13 cellular contexts compared by ENCODE assay signal in genomic region chr6:26140967-26141294, GRCh38. TPM values are rescaled to one million over a fixed set of nuclear protein-coding genes. Genes with fewer than 3 reads are reported as not detected.
DNase-seq lines count a peak whose midpoint lies in the region; TF ChIP-seq lines count a peak whose summit lies in the region.
"Had no signal": no experiment of that assay in that cellular context is flagged by ENCODE, and none has a peak within 500 bp of the region (broad histone marks: within the 10 kb centered on the region; RNA-seq: fewer than 3 reads in every experiment).

No MANE protein-coding gene starts in this region.

- no peaks in the 10 kb centered on the region for H3K27me3 ChIP-seq in osteoblast (ENCODE audit: insufficient read depth, low read length)
- H3K27me3 ChIP-seq: Peyer's patch had no signal

- no peak overlapping the region for H3K9ac ChIP-seq in SK-N-MC (ENCODE audit: insufficient read length)

- H3K27ac ChIP-seq in SK-N-MC = peak overlapping the region; percentile 100
- H3K27ac ChIP-seq in osteoblast (ENCODE audit: low read depth, low read length) = no peak overlapping the region
- H3K27ac ChIP-seq: Peyer's patch had no signal

- H3K4me3 ChIP-seq in SK-N-MC (no peak overlapping the region), osteoblast (ENCODE audit: insufficient read depth, low read length) (no peak overlapping the region)
- H3K4me3 ChIP-seq: Peyer's patch had no signal

- H3K36me3 Mint-ChIP-seq in brain (peaks cover 11% of the 10 kb centered on the region), neural crest cell (ENCODE audit: low read depth) (no peaks in the 10 kb centered on the region)

- TF ChIP-seq CTCF in brain (conservative IDR thresholded peaks at IDR 0.05) (no peak), neural crest cell (conservative IDR thresholded peaks at IDR 0.05) (no peak), osteoblast (IDR thresholded peaks at IDR 0.05; ENCODE audit: extremely low read depth, low read depth, low read length) (no peak)

- H3K4me3 Mint-ChIP-seq in brain (peak overlapping the region in 1 of 5 experiments; percentile 1), neural crest cell (no peak overlapping the region)

- H3K9me3 ChIP-seq in SK-N-MC (ENCODE audit: low read depth, low read length) (no peaks in the 10 kb centered on the region), osteoblast (ENCODE audit: low read depth, low read length) (no peaks in the 10 kb centered on the region)
- H3K9me3 ChIP-seq: Peyer's patch had no signal

- H3K36me3 ChIP-seq in SK-N-MC (ENCODE audit: insufficient read depth, low read length) = no peaks in the 10 kb centered on the region
- peaks cover 8% of the 10 kb centered on the region for H3K36me3 ChIP-seq in osteoblast (ENCODE audit: insufficient read depth, low read length)

- no peak overlapping the region for H3K4me2 ChIP-seq in osteoblast (ENCODE audit: insufficient read depth, low read length)

- peaks cover 25% of the 10 kb centered on the region for H3K4me1 Mint-ChIP-seq in brain
- peaks cover 22% of the 10 kb centered on the region for H3K4me1 Mint-ChIP-seq in neural crest cell

- no peak overlapping the region for H2AFZ ChIP-seq in osteoblast (ENCODE audit: low read length)

- no peaks in the 10 kb centered on the region for H3K27me3 Mint-ChIP-seq in brain
- H3K27me3 Mint-ChIP-seq in neural crest cell (ENCODE audit: low read depth) = no peaks in the 10 kb centered on the region

- no peaks in the 10 kb centered on the region for H3K79me2 ChIP-seq in osteoblast (ENCODE audit: insufficient read depth, low read length)

- peaks cover 4% of the 10 kb centered on the region for H3K4me1 ChIP-seq in osteoblast (ENCODE audit: insufficient read depth, low read length)
- H3K4me1 ChIP-seq: Peyer's patch had no signal

- no peaks in the 10 kb centered on the region for H3K9me3 Mint-ChIP-seq in brain
- H3K9me3 Mint-ChIP-seq in neural crest cell = no peaks in the 10 kb centered on the region

- DNase-seq in SK-N-MC (ENCODE audit: low read depth, low spot score) = no peak
- no peak for DNase-seq in neural crest cell (ENCODE audit: low read depth, low spot score)
- peak; percentile 55 for DNase-seq in superior temporal gyrus (ENCODE audit: extremely low spot score)
- no peak for DNase-seq in activated gamma-delta T cell treated with Interleukin-2 at 50 U/mL for 16 hours
- no peak for DNase-seq in NCI-H345 (lab: John Stamatoyannopoulos, UW)
- no peak for DNase-seq in osteoblast (ENCODE audit: insufficient read length, low spot score, missing footprints)
- DNase-seq: COR-L47, KG1, NCI-H1436, NCI-H2029, NCI-H524 treated with DMSO at 0.1 percent for 48 hours, Peyer's patch had no signal

- H3K27ac Mint-ChIP-seq in brain = peak overlapping the region in 3 of 5 experiments; percentile 10 to 74 (median 45)
- peak overlapping the region; percentile 17 for H3K27ac Mint-ChIP-seq in neural crest cell (ENCODE audit: unreplicated experiment)

- no peaks in the 10 kb centered on the region for H4K20me1 ChIP-seq in osteoblast (ENCODE audit: insufficient read depth, low read length)

RNA-seq across cellular contexts. Expression of gene HFE, which starts 53.7 kb away (rescaled TPM):
- polyA plus RNA-seq in brain (ENCODE audit: insufficient read depth, low read depth, low replicate concordance) = 1.6 TPM
- 1.7 and 2.4 TPM in 2 replicates for total RNA-seq in neural crest cell
- total RNA-seq in osteoblast = 14.1 and 15.9 TPM in 2 replicates
